22 cellular contexts compared by ENCODE assay signal in genomic region chr6:127832381-127832780, GRCh38.
"Had no signal": no experiment of that assay in that cellular context is flagged by ENCODE, and none has a peak within 500 bp of the region (broad histone marks: within the 10 kb centered on the region; RNA-seq: fewer than 3 reads in every experiment).

No MANE protein-coding gene starts in this region.

- H3K9me3 ChIP-seq: pancreas, psoas muscle, tibial artery had no signal

- H3K4me3 ChIP-seq: pancreas, psoas muscle, skin epidermis, tibial artery had no signal

- H3K36me3 ChIP-seq: pancreas, tibial artery had no signal

- FAIRE-seq: pancreas had no signal

- DNase-seq: activated naive CD8-positive, alpha-beta T cell treated with anti-CD3 and anti-CD28 coated beads, Interleukin-2, amount 10 ng/mL, durations not matched to agents 7 days and 5 days; activated T-cell treated with anti-CD3 and anti-CD28 coated beads, Interleukin-2, amount 50 U/mL, for 1 hour; cortex of kidney; endodermal cell; foreskin melanocyte; glutamatergic neuron; hippocampal formation; left ventricle myocardium superior; nephron progenitor cell; pancreas; psoas muscle; right cardiac atrium; stimulated activated CD4-positive, alpha-beta T cell treated with anti-CD3 and anti-CD28 coated beads, Interleukin-2, amount 100 ng/mL, for 24 hours; stimulated activated naive CD8-positive, alpha-beta T cell treated with anti-CD3 and anti-CD28 coated beads, Interleukin-15, amount 100 ng/mL, for 72 hours; T-helper 1 cell; T-helper 9 cell; tibial artery had no signal

- H3K4me1 ChIP-seq: pancreas, psoas muscle, tibial artery had no signal

- H3K27ac ChIP-seq: epithelial cell of prostate, pancreas, psoas muscle, skin epidermis, tibial artery had no signal

- ATAC-seq: activated T-helper 17 cell treated with anti-CD3 and anti-CD28 coated beads, Interleukin-2, amount 50 U/mL, for 72 hours; left ventricle myocardium superior; pancreas; psoas muscle; right cardiac atrium; stimulated activated effector memory CD8-positive, alpha-beta T cell treated with anti-CD3 and anti-CD28 coated beads, Interleukin-12 subunit alpha, Interleukin-12 subunit beta, amount 100 ng/mL, for 72 hours; stimulated activated naive CD8-positive, alpha-beta T cell treated with anti-CD3 and anti-CD28 coated beads, Interleukin-15, amount 100 ng/mL, for 72 hours; WTC11 had no signal

- H3K27me3 ChIP-seq: pancreas, tibial artery had no signal
